Comparison of ENCODE assay signal across 17 cellular contexts in the genomic region with DNA sequence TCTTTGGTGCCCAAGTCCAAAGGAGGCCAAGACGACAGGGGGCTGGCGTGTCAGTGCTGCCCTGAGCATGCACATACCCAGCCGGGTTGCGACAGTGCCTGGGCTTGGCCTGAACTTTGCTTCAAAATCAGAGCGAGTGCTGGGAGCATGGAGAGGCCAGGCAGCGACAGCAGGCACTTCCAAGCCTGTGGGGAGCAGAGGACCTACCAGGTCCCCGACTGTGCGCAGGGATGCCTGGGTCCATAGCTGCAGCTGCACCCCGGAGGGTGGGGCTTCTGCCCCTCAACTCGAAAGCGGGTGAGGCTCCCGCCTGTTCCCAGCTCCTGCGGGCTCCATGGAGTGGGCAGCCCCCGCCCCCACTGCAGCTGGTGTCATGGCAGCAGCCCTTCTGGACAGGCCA.
DNase-seq lines count a peak whose midpoint lies in the region; ATAC-seq, FAIRE-seq and TF ChIP-seq lines count a peak whose summit lies in the region.
"Had no signal": no experiment of that assay in that cellular context is flagged by ENCODE, and none has a peak within 500 bp of the region (broad histone marks: within the 10 kb centered on the region; RNA-seq: fewer than 3 reads in every experiment).

No MANE protein-coding gene starts in this region.

- 0 out of 2 replicates have a peak overlapping the region, but pooled peaks have one; percentile 38 for H2BK5ac ChIP-seq in H1 (ENCODE audit: low read depth, low read length)
- no peak overlapping the region for H2BK5ac ChIP-seq in neuronal stem cell (ENCODE audit: low read length)
- no peak overlapping the region for H2BK5ac ChIP-seq in trophoblast cell (ENCODE audit: low read depth, low read length, poor library complexity)

- H3K4me3 ChIP-seq in right cardiac atrium (ENCODE audit: low read length): no peak overlapping the region
- H3K4me3 ChIP-seq in left ventricle myocardium inferior: no peak overlapping the region
- H3K4me3 ChIP-seq in H1 (ENCODE audit: extremely low read depth in 1 of 4, insufficient read depth in 2 of 4, low read depth in 3 of 4, low read length in 4 of 4): no peak overlapping the region
- H3K4me3 ChIP-seq in neuronal stem cell (ENCODE audit: low read length in 2 of 2): no peak overlapping the region
- H3K4me3 ChIP-seq in trophoblast cell (ENCODE audit: low read depth, low read length): no peak overlapping the region
- H3K4me3 ChIP-seq: GM12878, GM23338 had no signal

- no peak for TF ChIP-seq EP300 in H1 (IDR thresholded peaks at IDR 0.05; ENCODE audit: borderline replicate concordance in 1 of 2, low read depth in 2 of 2, low read length in 2 of 2)

- no peaks in the 10 kb centered on the region for H3K79me1 ChIP-seq in H1 (ENCODE audit: low read depth, low read length)
- H3K79me1 ChIP-seq in neuronal stem cell (ENCODE audit: low read depth, low read length): peaks cover 2% of the 10 kb centered on the region
- no peaks in the 10 kb centered on the region for H3K79me1 ChIP-seq in trophoblast cell (ENCODE audit: low read length)

- no peak overlapping the region for H3K4ac ChIP-seq in H1 (replicated peaks; ENCODE audit: insufficient read length, low read depth, low read length)
- H3K4ac ChIP-seq in neuronal stem cell (ENCODE audit: low read length): no peak overlapping the region
- H3K4ac ChIP-seq in trophoblast cell (ENCODE audit: low read depth, low read length): no peak overlapping the region

- POLR2A ChIA-PET in H1 (lab: Charles Lee; ENCODE audit: partially characterized antibody): interaction anchor here (1.3 kb wide), 1 partner anchor 79 kb away, joined by 3 read pairs; no protein-coding TSS in a partner anchor

- no peak for TF ChIP-seq RAD21 in H1 (IDR thresholded peaks at IDR 0.05 in 1 of 2, conservative IDR thresholded peaks at IDR 0.05 in 1 of 2; ENCODE audit: low read depth in 2 of 2, low read length in 2 of 2)

- no peaks in the 10 kb centered on the region for H3K79me2 ChIP-seq in H1 (ENCODE audit: control insufficient read depth in 1 of 2, insufficient read depth in 2 of 2, low read length in 2 of 2)
- no peaks in the 10 kb centered on the region for H3K79me2 ChIP-seq in trophoblast cell (ENCODE audit: control insufficient read depth, insufficient read depth, low read length, poor library complexity)

- no peaks in the 10 kb centered on the region for H4K20me1 ChIP-seq in H1 (replicated peaks in 1 of 2; ENCODE audit: control insufficient read depth in 1 of 2, insufficient read depth in 2 of 2, low read length in 2 of 2)

- H3K23me2 ChIP-seq in H1 (ENCODE audit: low read depth, low read length): no peaks in the 10 kb centered on the region; the same call in 1 of the 2 replicates

- H3K27ac Mint-ChIP-seq in stimulated activated naive B cell treated with anti-CD40 and anti-IgM and Interleukin-4, amounts not matched to agents 10 μg/mL and 1 μg/mL and 100 μg/mL, for 72 hours: peak overlapping the region; percentile 31
- H3K27ac Mint-ChIP-seq: CD4-positive, alpha-beta T cell; GM23338; H9 had no signal

- H3K36me3 ChIP-seq in left ventricle myocardium inferior (no peaks in the 10 kb centered on the region), H1 (ENCODE audit: control insufficient read depth in 2 of 4, insufficient read depth in 4 of 4, low read length in 3 of 4) (no peaks in the 10 kb centered on the region), neuronal stem cell (replicated peaks in 1 of 2; ENCODE audit: control insufficient read depth in 2 of 2, insufficient read depth in 2 of 2, low read length in 2 of 2) (peaks cover 0 to 2% of the 10 kb centered on the region in 2 donors), trophoblast cell (ENCODE audit: control insufficient read depth in 1 of 2, insufficient read depth in 2 of 2, low read length in 2 of 2) (no peaks in the 10 kb centered on the region)

- H3K27ac ChIP-seq in right cardiac atrium (ENCODE audit: low read length) (no peak overlapping the region), left ventricle myocardium inferior (replicated peaks) (no peak overlapping the region), H1 (ENCODE audit: low read depth, low read length) (no peak overlapping the region), neuronal stem cell (replicated peaks; ENCODE audit: low read length) (no peak overlapping the region), trophoblast cell (ENCODE audit: low read depth, low read length) (no peak overlapping the region)

- intact Hi-C loops in right cardiac atrium (cut with DNase I) (loop anchor here in 2 of 4 donors (5.0 kb wide), 2 partner anchors 212 to 217 kb away; no protein-coding TSS in a partner anchor), left ventricle myocardium inferior (cut with micrococcal nuclease) (no loop called here)

- peak in 2 of 3 donors; percentile 19 to 55 for DNase-seq in right cardiac atrium
- no peak for DNase-seq in left ventricle myocardium inferior
- no peak for DNase-seq in H1 (ENCODE audit: low read depth in 1 of 2, low spot score in 2 of 2)
- DNase-seq in neuronal stem cell (ENCODE audit: low spot score): no peak
- no peak for DNase-seq in stimulated activated naive B cell treated with anti-CD40 and anti-IgM and Interleukin-4, amounts not matched to agents 10 μg/mL and 1 μg/mL and 100 μg/mL, for 72 hours
- DNase-seq in hepatic stellate cell (ENCODE audit: low spot score): no peak
- no peak for DNase-seq in trophoblast cell
- DNase-seq: ACHN; C1 segment of cervical spinal cord; Calu3; CD4-positive, alpha-beta T cell; DMS 273 treated with DMSO at 0.1 percent for 48 hours; H9 had no signal

- H3K56ac ChIP-seq in H1 (replicated peaks; ENCODE audit: insufficient read length, low read depth, low read length): no peak overlapping the region

- H3K36me3 Mint-ChIP-seq in stimulated activated naive B cell treated with anti-CD40 and anti-IgM and Interleukin-4, amounts not matched to agents 10 μg/mL and 1 μg/mL and 100 μg/mL, for 72 hours: peaks cover 36 to 49% of the 10 kb centered on the region in 2 donors

- no peaks in the 10 kb centered on the region for H3K9me3 ChIP-seq in right cardiac atrium (ENCODE audit: control insufficient read depth, low read length)
- no peaks in the 10 kb centered on the region for H3K9me3 ChIP-seq in left ventricle myocardium inferior (replicated peaks)
- no peaks in the 10 kb centered on the region for H3K9me3 ChIP-seq in H1 (ENCODE audit: insufficient read depth in 2 of 2, low read depth in 1 of 2, low read length in 1 of 2)
- peaks cover 3 to 4% of the 10 kb centered on the region in 2 donors for H3K9me3 ChIP-seq in neuronal stem cell (replicated peaks in 1 of 2; ENCODE audit: control insufficient read depth in 2 of 2, insufficient read depth in 1 of 2, low read depth in 1 of 2, low read length in 2 of 2)
- peaks cover 4% of the 10 kb centered on the region for H3K9me3 ChIP-seq in trophoblast cell (ENCODE audit: insufficient read depth, low read depth, low read length)

- no peak for TF ChIP-seq POLR2A in H1 (IDR thresholded peaks at IDR 0.05; ENCODE audit: control extremely low read depth in 1 of 2, low read depth in 2 of 2, low read length in 2 of 2)

- CTCF ChIA-PET in H1 (lab: Charles Lee; ENCODE audit: partially characterized antibody): interaction anchor here (0.6 to 11.6 kb wide), 7 partner anchors 17 to 1724 kb away, joined by 3 to 131 read pairs (median 3); no protein-coding TSS in a partner anchor

- no peak overlapping the region for H4K5ac ChIP-seq in H1 (ENCODE audit: insufficient read length, low read depth, low read length)

- no peak overlapping the region for H2BK15ac ChIP-seq in H1 (ENCODE audit: low read length)
- H2BK15ac ChIP-seq in neuronal stem cell (ENCODE audit: low read length): no peak overlapping the region

- no peak overlapping the region for H2AFZ ChIP-seq in H1 (ENCODE audit: low read length)
- H2AFZ ChIP-seq in neuronal stem cell (ENCODE audit: low read length): no peak overlapping the region
- H2AFZ ChIP-seq in trophoblast cell (ENCODE audit: insufficient read depth, low read length, poor library complexity): no peak overlapping the region
- H2AFZ ChIP-seq: GM23338 had no signal

- H3K27me3 Mint-ChIP-seq in stimulated activated naive B cell treated with anti-CD40 and anti-IgM and Interleukin-4, amounts not matched to agents 10 μg/mL and 1 μg/mL and 100 μg/mL, for 72 hours: no peaks in the 10 kb centered on the region
- H3K27me3 Mint-ChIP-seq: CD4-positive, alpha-beta T cell had no signal

- H3K4me1 ChIP-seq in right cardiac atrium (ENCODE audit: control insufficient read depth, insufficient read depth, low read length): no peaks in the 10 kb centered on the region
- H3K4me1 ChIP-seq in left ventricle myocardium inferior: peaks cover 35% of the 10 kb centered on the region
- 0 out of 7 replicates have a peak, but pooled peaks cover 0 to 3% (median 0%) of the 10 kb centered on the region in 4 experiments for H3K4me1 ChIP-seq in H1 (replicated peaks in 1 of 4; ENCODE audit: control insufficient read depth in 3 of 4, insufficient read depth in 4 of 4, low read length in 3 of 4)
- H3K4me1 ChIP-seq in neuronal stem cell (ENCODE audit: control insufficient read depth in 2 of 2, insufficient read depth in 1 of 2, low read depth in 1 of 2, low read length in 2 of 2): no peaks in the 10 kb centered on the region
- H3K4me1 ChIP-seq in trophoblast cell (ENCODE audit: control insufficient read depth in 1 of 2, insufficient read depth in 2 of 2, low read length in 2 of 2): no peaks in the 10 kb centered on the region

- H3K4me1 Mint-ChIP-seq in stimulated activated naive B cell treated with anti-CD40 and anti-IgM and Interleukin-4, amounts not matched to agents 10 μg/mL and 1 μg/mL and 100 μg/mL, for 72 hours: peaks cover 35 to 64% of the 10 kb centered on the region in 2 donors

- H3K4me3 Mint-ChIP-seq in stimulated activated naive B cell treated with anti-CD40 and anti-IgM and Interleukin-4, amounts not matched to agents 10 μg/mL and 1 μg/mL and 100 μg/mL, for 72 hours: no peak overlapping the region
- H3K4me3 Mint-ChIP-seq: CD4-positive, alpha-beta T cell; GM23338; H9 had no signal

- H2BK12ac ChIP-seq in H1 (ENCODE audit: low read depth, low read length) (no peak overlapping the region), neuronal stem cell (ENCODE audit: low read length) (peak overlapping the region; percentile 58), trophoblast cell (ENCODE audit: low read length) (no peak overlapping the region)

- no peak overlapping the region for H3K23ac ChIP-seq in H1 (ENCODE audit: insufficient read length)
- peak overlapping the region; percentile 73 for H3K23ac ChIP-seq in neuronal stem cell (ENCODE audit: low read depth, low read length, poor library complexity)
- H3K23ac ChIP-seq in trophoblast cell (ENCODE audit: low read length): no peak overlapping the region

- H3K14ac ChIP-seq in H1 (ENCODE audit: insufficient read length) (no peak overlapping the region), neuronal stem cell (ENCODE audit: low read length) (peak overlapping the region; percentile 47), trophoblast cell (ENCODE audit: low read length) (no peak overlapping the region)

- ATAC-seq in right cardiac atrium: peak; percentile 14 to 24
- no peak for ATAC-seq in stimulated activated naive B cell treated with anti-CD40 and anti-IgM and Interleukin-4, amounts not matched to agents 10 μg/mL and 1 μg/mL and 100 μg/mL, for 72 hours (replicated peaks)
- ATAC-seq in HG03439 (IDR thresholded peaks at IDR 0.05; ENCODE audit: unreplicated experiment): no peak
- ATAC-seq: GM12878, GM23338 had no signal

- H2BK20ac ChIP-seq in H1 (ENCODE audit: low read length): no peak overlapping the region

- no peak for FAIRE-seq in H1 (lab: Jason Lieb, UNC)
- FAIRE-seq: GM12878, GM18507 had no signal

- H4K91ac ChIP-seq in H1 (replicated peaks; ENCODE audit: insufficient read length, low read length) (no peak overlapping the region), neuronal stem cell (ENCODE audit: low read depth, low read length, poor library complexity) (no peak overlapping the region), trophoblast cell (ENCODE audit: low read depth, low read length) (no peak overlapping the region)

- 95% methylated on average over 14 of the region's 14 CpGs for WGBS in right cardiac atrium
- WGBS in H1 (ENCODE audit: extremely low coverage in 1 of 2, insufficient coverage in 1 of 2, insufficient read length in 1 of 2, insufficient replicate concordance in 2 of 2, low coverage in 1 of 2, low lambda C conversion rate in 2 of 2, missing lambda C conversion rate in 1 of 2), 2 experiments: 93% methylated on average over 14 of the region's 14 CpGs; no CpG with 5 or more reads in 1 of the 2 experiments
- no CpG with 5 or more reads among the region's 14 CpGs for WGBS in neuronal stem cell (ENCODE audit: extremely low coverage in 2 of 2, insufficient read length in 2 of 2, insufficient replicate concordance in 1 of 2), 2 donors
- WGBS in trophoblast cell (ENCODE audit: extremely low coverage, insufficient coverage, insufficient read length): no CpG with 5 or more reads among the region's 14 CpGs

- H3K9ac ChIP-seq in H1 (replicated peaks in 1 of 4; ENCODE audit: extremely low read depth in 1 of 4, low read depth in 3 of 4, low read length in 3 of 4) (no peak overlapping the region), neuronal stem cell (ENCODE audit: low read depth, low read length, poor library complexity) (no peak overlapping the region), trophoblast cell (ENCODE audit: low read length) (no peak overlapping the region)

- no peak overlapping the region for H3K4me2 ChIP-seq in H1 (ENCODE audit: insufficient read depth in 1 of 2, low read depth in 2 of 2, low read length in 2 of 2)
- H3K4me2 ChIP-seq in neuronal stem cell (ENCODE audit: insufficient read depth, low read length, poor library complexity, severe bottlenecking): no peak overlapping the region
- no peak overlapping the region for H3K4me2 ChIP-seq in trophoblast cell (ENCODE audit: low read length)
- H3K4me2 ChIP-seq: GM23338 had no signal

- no peak overlapping the region for H2BK120ac ChIP-seq in H1 (replicated peaks; ENCODE audit: low read depth, low read length)
- H2BK120ac ChIP-seq in neuronal stem cell (ENCODE audit: low read depth, low read length): no peak overlapping the region
- H2BK120ac ChIP-seq in trophoblast cell (ENCODE audit: insufficient read depth, low read length, poor library complexity): no peak overlapping the region

- H3K18ac ChIP-seq in H1 (ENCODE audit: extremely low read depth, low read length): no peak overlapping the region
- H3K18ac ChIP-seq in neuronal stem cell (ENCODE audit: low read length): peak overlapping the region; percentile 89
- H3K18ac ChIP-seq in trophoblast cell (ENCODE audit: low read length): no peak overlapping the region

- peaks cover 0 to 1% of the 10 kb centered on the region in 2 donors for H3K9me3 Mint-ChIP-seq in stimulated activated naive B cell treated with anti-CD40 and anti-IgM and Interleukin-4, amounts not matched to agents 10 μg/mL and 1 μg/mL and 100 μg/mL, for 72 hours
- H3K9me3 Mint-ChIP-seq: CD4-positive, alpha-beta T cell; GM23338; H9 had no signal

- H4K8ac ChIP-seq in H1 (ENCODE audit: extremely low read depth, insufficient read depth, low read length): no peak overlapping the region
- H4K8ac ChIP-seq in neuronal stem cell (ENCODE audit: low read depth, low read length): peak overlapping the region; percentile 43
- no peak overlapping the region for H4K8ac ChIP-seq in trophoblast cell (ENCODE audit: low read depth, low read length)

- H2AK5ac ChIP-seq in H1 (ENCODE audit: low read depth, low read length) (no peak overlapping the region), neuronal stem cell (ENCODE audit: low read depth, low read length) (peak overlapping the region; percentile 43), trophoblast cell (ENCODE audit: low read length) (no peak overlapping the region)

- no peak overlapping the region for H4K12ac ChIP-seq in trophoblast cell (ENCODE audit: low read depth, low read length)

- H3K27me3 ChIP-seq in right cardiac atrium (ENCODE audit: control insufficient read depth, insufficient read depth) (no peaks in the 10 kb centered on the region), left ventricle myocardium inferior (ENCODE audit: low read depth) (no peaks in the 10 kb centered on the region), H1 (replicated peaks in 1 of 4; ENCODE audit: control insufficient read depth in 3 of 4, extremely low read depth in 1 of 4, insufficient read depth in 3 of 4, low read length in 3 of 4) (no peaks in the 10 kb centered on the region), neuronal stem cell (ENCODE audit: control insufficient read depth in 3 of 3, insufficient read depth in 3 of 3, low read depth in 1 of 3, low read length in 3 of 3) (no peaks in the 10 kb centered on the region), trophoblast cell (ENCODE audit: insufficient read depth, low read length) (no peaks in the 10 kb centered on the region)

- TF ChIP-seq CTCF in left ventricle myocardium inferior (IDR thresholded peaks at IDR 0.05; ENCODE audit: borderline replicate concordance) (no peak), H1 (IDR thresholded peaks at IDR 0.05; ENCODE audit: control extremely low read depth in 1 of 3, insufficient read depth in 1 of 3, low read depth in 1 of 3, low read length in 3 of 3) (no peak)

Comparison
In these comparisons a context has a peak if more than half of its experiments do, and no peak if none do; other contexts are left out.
1. DNase-seq: peak in right cardiac atrium (2 of 3); none in left ventricle myocardium inferior (single experiment), H1 (0 of 2), neuronal stem cell (single experiment), stimulated activated naive B cell treated with anti-CD40 and anti-IgM and Interleukin-4, amounts not matched to agents 10 μg/mL and 1 μg/mL and 100 μg/mL, for 72 hours (single experiment), hepatic stellate cell (single experiment) and trophoblast cell (0 of 2).
2. ATAC-seq: peak in right cardiac atrium (2 of 2); none in stimulated activated naive B cell treated with anti-CD40 and anti-IgM and Interleukin-4, amounts not matched to agents 10 μg/mL and 1 μg/mL and 100 μg/mL, for 72 hours (0 of 2) and HG03439 (single experiment).